In genomic region chr9:113966394-113966793, GRCh38 we compare ENCODE assay signal across 29 cellular contexts.
DNase-seq lines count a peak whose midpoint lies in the region; ATAC-seq, FAIRE-seq and TF ChIP-seq lines count a peak whose summit lies in the region.
"Had no signal": no experiment of that assay in that cellular context is flagged by ENCODE, and none has a peak within 500 bp of the region (broad histone marks: within the 10 kb centered on the region; RNA-seq: fewer than 3 reads in every experiment).

No MANE protein-coding gene starts in this region.

- peaks cover 15% of the 10 kb centered on the region for H3K9me3 Mint-ChIP-seq in mesothelial cell of epicardium
- H3K9me3 Mint-ChIP-seq: activated CD4-positive, alpha-beta T cell treated with anti-CD3 and anti-CD28 coated beads, Interleukin-2, amount 10 ng/mL, durations not matched to agents 7 days and 5 days; activated T-cell treated with anti-CD3 and anti-CD28 coated beads, Interleukin-2, amount 50 U/mL, for 24 hours; immature natural killer cell had no signal

- peak overlapping the region; percentile 48 for H3K27ac Mint-ChIP-seq in mesothelial cell of epicardium
- H3K27ac Mint-ChIP-seq: activated CD4-positive, alpha-beta T cell treated with anti-CD3 and anti-CD28 coated beads, Interleukin-2, amount 10 ng/mL, durations not matched to agents 7 days and 5 days; activated T-cell treated with anti-CD3 and anti-CD28 coated beads, Interleukin-2, amount 50 U/mL, for 24 hours; immature natural killer cell had no signal

- H3K9me3 ChIP-seq in left ventricle myocardium inferior (replicated peaks) (peaks cover 10% of the 10 kb centered on the region), small intestine (ENCODE audit: control insufficient read depth, low read depth) (no peaks in the 10 kb centered on the region)
- H3K9me3 ChIP-seq: adrenal gland had no signal

- no peaks in the 10 kb centered on the region for H3K4me1 ChIP-seq in left ventricle myocardium inferior
- peaks cover 3% of the 10 kb centered on the region in 2 donors for H3K4me1 ChIP-seq in small intestine (ENCODE audit: control insufficient read depth in 2 of 2, insufficient read depth in 1 of 2, low read depth in 1 of 2, low read length in 1 of 2)

- no peak for FAIRE-seq in small intestine (lab: Jason Lieb, UNC)

- H3K4me3 ChIP-seq in left ventricle myocardium inferior (no peak overlapping the region), small intestine (ENCODE audit: low read depth in 1 of 2, low read length in 2 of 2) (no peak overlapping the region)
- H3K4me3 ChIP-seq: adrenal gland, BLaER1 had no signal

- H3K27ac ChIP-seq in left ventricle myocardium inferior (replicated peaks) (no peak overlapping the region), small intestine (ENCODE audit: low read depth in 1 of 2, low read length in 1 of 2) (peak overlapping the region; percentile 42 to 52)
- H3K27ac ChIP-seq: adrenal gland, BLaER1, WERI-Rb-1 had no signal

- TF ChIP-seq CTCF in left ventricle myocardium inferior (IDR thresholded peaks at IDR 0.05; ENCODE audit: borderline replicate concordance) (no peak), mesothelial cell of epicardium (IDR thresholded peaks at IDR 0.05; ENCODE audit: unreplicated experiment) (no peak)

- H3K36me3 ChIP-seq in left ventricle myocardium inferior = no peaks in the 10 kb centered on the region
- no peaks in the 10 kb centered on the region for H3K36me3 ChIP-seq in small intestine (ENCODE audit: control insufficient read depth in 2 of 2, insufficient read depth in 2 of 2, low read length in 2 of 2)
- H3K36me3 ChIP-seq: adrenal gland, WERI-Rb-1 had no signal

- 20 to 63% (median 38%) methylated on average over 5 of the region's 5 CpGs for WGBS in small intestine, 3 donors

- peaks cover 24% of the 10 kb centered on the region for H3K36me3 Mint-ChIP-seq in mesothelial cell of epicardium

- DNase-seq in NCI-H526 treated with DMSO at 0.1 percent for 48 hours (lab: John Stamatoyannopoulos, UW) (peak; percentile 9), left ventricle myocardium inferior (peak; percentile 27), mesothelial cell of epicardium (ENCODE audit: low spot score in 2 of 2, unreplicated experiment in 2 of 2) (no peak), small intestine (peak; percentile 98), NOMO-1 treated with dmso at 0.1 percent for 144 hours (lab: John Stamatoyannopoulos, UW; ENCODE audit: unreplicated experiment) (no peak), NCI-H2029 treated with DMSO at 0.1 percent for 48 hours (lab: John Stamatoyannopoulos, UW) (no peak)
- DNase-seq: ACHN; activated CD4-positive, alpha-beta T cell treated with anti-CD3 and anti-CD28 coated beads, Interleukin-2, amount 10 ng/mL, durations not matched to agents 7 days and 5 days; activated T-cell treated with anti-CD3 and anti-CD28 coated beads, Interleukin-2, amount 50 U/mL, for 24 hours; adrenal gland; DMS79; effector memory CD4-positive, alpha-beta T cell; foreskin melanocyte; GDM1; H9; hippocampal formation; immature natural killer cell; IMR-90; NCI-H146; PC-3; posterior cingulate gyrus; SHP77; stimulated activated naive CD8-positive, alpha-beta T cell treated with anti-CD3 and anti-CD28 coated beads, Interleukin-15, Interleukin-2, amounts not matched to agents 100 U/mL and 50 U/mL, for 24 hours; T-helper 9 cell; WERI-Rb-1 had no signal

- H3K27me3 ChIP-seq in left ventricle myocardium inferior (ENCODE audit: low read depth) (no peaks in the 10 kb centered on the region), small intestine (ENCODE audit: control insufficient read depth in 2 of 2, insufficient read depth in 2 of 2, low read length in 2 of 2) (no peaks in the 10 kb centered on the region)
- H3K27me3 ChIP-seq: adrenal gland, BLaER1 had no signal

- ATAC-seq in GM21619 (IDR thresholded peaks at IDR 0.05; ENCODE audit: unreplicated experiment) = no peak
- ATAC-seq: esophagus mucosa; PC-3; stimulated activated naive CD8-positive, alpha-beta T cell treated with anti-CD3 and anti-CD28 coated beads, Interleukin-15, Interleukin-2, amounts not matched to agents 100 U/mL and 50 U/mL, for 24 hours had no signal

- no peak overlapping the region for H3K4me3 Mint-ChIP-seq in mesothelial cell of epicardium
- H3K4me3 Mint-ChIP-seq: activated CD4-positive, alpha-beta T cell treated with anti-CD3 and anti-CD28 coated beads, Interleukin-2, amount 10 ng/mL, durations not matched to agents 7 days and 5 days; activated T-cell treated with anti-CD3 and anti-CD28 coated beads, Interleukin-2, amount 50 U/mL, for 24 hours; brain; H9; immature natural killer cell had no signal

- intact Hi-C loops in left ventricle myocardium inferior (cut with micrococcal nuclease) = no loop called here

- peaks cover 60% of the 10 kb centered on the region for H3K4me1 Mint-ChIP-seq in mesothelial cell of epicardium
- H3K4me1 Mint-ChIP-seq: activated CD4-positive, alpha-beta T cell treated with anti-CD3 and anti-CD28 coated beads, Interleukin-2, amount 10 ng/mL, durations not matched to agents 7 days and 5 days; immature natural killer cell had no signal

- no peaks in the 10 kb centered on the region for H3K27me3 Mint-ChIP-seq in mesothelial cell of epicardium (ENCODE audit: low read depth)
- H3K27me3 Mint-ChIP-seq: activated CD4-positive, alpha-beta T cell treated with anti-CD3 and anti-CD28 coated beads, Interleukin-2, amount 10 ng/mL, durations not matched to agents 7 days and 5 days; activated T-cell treated with anti-CD3 and anti-CD28 coated beads, Interleukin-2, amount 50 U/mL, for 24 hours; brain had no signal

Comparison
In these comparisons a context has a peak if more than half of its experiments do, and no peak if none do; other contexts are left out.
1. DNase-seq: peak in NCI-H526 treated with DMSO at 0.1 percent for 48 hours (single experiment), left ventricle myocardium inferior (single experiment) and small intestine (single experiment); none in mesothelial cell of epicardium (0 of 2), NOMO-1 treated with dmso at 0.1 percent for 144 hours (single experiment) and NCI-H2029 treated with DMSO at 0.1 percent for 48 hours (single experiment).